8 cellular contexts compared by ENCODE assay signal in genomic region chr3:45688882-45689786, GRCh38.
DNase-seq lines count a peak whose midpoint lies in the region; ATAC-seq and TF ChIP-seq lines count a peak whose summit lies in the region.

SACM1L (plus strand) TSS chr3:45689396; CDS start chr3:45689466, 70 bp downstream.

- no peaks in the 10 kb centered on the region for H3K9me3 Mint-ChIP-seq in central memory CD8-positive, alpha-beta T cell

- H3K4me3 Mint-ChIP-seq in central memory CD8-positive, alpha-beta T cell, result peak within 1 kb of the TSS; percentile 84

- peak within 1 kb of the TSS; percentile 76 for H3K4me3 ChIP-seq in AG09309 (ENCODE audit: control insufficient read depth, low read depth, low read length)

- ATAC-seq in GM19025 (IDR thresholded peaks at IDR 0.05; ENCODE audit: low read depth, unreplicated experiment) (peak; percentile 83), HG03342 (IDR thresholded peaks at IDR 0.05; ENCODE audit: unreplicated experiment) (peak; percentile 85)
- ATAC-seq in central memory CD8-positive, alpha-beta T cell (replicated peaks; ENCODE audit: extremely low read depth, poor library complexity, severe bottlenecking), result peak; percentile 85

- peak; percentile 94 for DNase-seq in AG09309 (ENCODE audit: low read depth)
- DNase-seq in NCI-H446 (lab: John Stamatoyannopoulos, UW), result peak; percentile 90 to 96
- peak; percentile 90 for DNase-seq in activated CD4-positive, CD25-positive, alpha-beta regulatory T cell treated with anti-CD3 and anti-CD28 coated beads, Interleukin-2, amount 50 U/mL, for 16 hours (ENCODE audit: low read depth, low spot score)
- peak; percentile 95 to 97 for DNase-seq in central memory CD8-positive, alpha-beta T cell (ENCODE audit: low spot score in 2 of 2)
- peak; percentile 99 for DNase-seq in iris pigment epithelial cell (ENCODE audit: low read depth)
- DNase-seq in stimulated activated CD4-positive, alpha-beta T cell treated with anti-CD3 and anti-CD28 coated beads, Interleukin-12 subunit alpha, Interleukin-12 subunit beta, amount 100 ng/mL, for 24 hours (ENCODE audit: low read depth in 2 of 2), result peak; percentile 93 to 95

- H3K4me1 Mint-ChIP-seq in central memory CD8-positive, alpha-beta T cell, result peaks cover 64% of the 10 kb centered on the region

- no peak for TF ChIP-seq CTCF in AG09309 (IDR thresholded peaks at IDR 0.05; ENCODE audit: control insufficient read depth, insufficient read depth, low read depth, low read length, missing control alignments)

- H3K27me3 Mint-ChIP-seq in central memory CD8-positive, alpha-beta T cell, result no peaks in the 10 kb centered on the region

- H3K36me3 Mint-ChIP-seq in central memory CD8-positive, alpha-beta T cell (ENCODE audit: insufficient read depth), result peaks cover 41% of the 10 kb centered on the region

- H3K27ac Mint-ChIP-seq in central memory CD8-positive, alpha-beta T cell (ENCODE audit: low read depth), result peak within 1 kb of the TSS; percentile 99

Comparison
In these comparisons a context has a peak if more than half of its experiments do, and no peak if none do; other contexts are left out.
1. Peak in every context shown above with its lines: DNase-seq, ATAC-seq and H3K4me3 ChIP-seq.